Comparison of ENCODE assay signal across 14 cellular contexts in genomic region chr12:50603817-50604639, GRCh38.
DNase-seq lines count a peak whose midpoint lies in the region; ATAC-seq lines count a peak whose summit lies in the region.
"Had no signal": no experiment of that assay in that cellular context is flagged by ENCODE, and none has a peak within 500 bp of the region (broad histone marks: within the 10 kb centered on the region; RNA-seq: fewer than 3 reads in every experiment).

No MANE protein-coding gene starts in this region.

- H3K9me3 ChIP-seq in GM23248 (ENCODE audit: low read depth) = no peaks in the 10 kb centered on the region

- peaks cover 95% of the 10 kb centered on the region for H3K79me2 ChIP-seq in GM23248 (ENCODE audit: insufficient read depth)

- no peak overlapping the region for H3K9ac ChIP-seq in GM23248

- ATAC-seq in left cardiac atrium = peak; percentile 67 to 87
- ATAC-seq in GM19397 (IDR thresholded peaks at IDR 0.05; ENCODE audit: unreplicated experiment) = no peak
- no peak for ATAC-seq in GM21717 (IDR thresholded peaks at IDR 0.05; ENCODE audit: unreplicated experiment)
- ATAC-seq: activated CD8-positive, alpha-beta memory T cell treated with anti-CD3 and anti-CD28 coated beads, Interleukin-2, amount 10 ng/mL, durations not matched to agents 7 days and 5 days; stimulated activated effector memory CD8-positive, alpha-beta T cell treated with anti-CD3 and anti-CD28 coated beads, Interleukin-12 subunit alpha, Interleukin-12 subunit beta, amount 100 ng/mL, for 72 hours had no signal

- H4K20me1 ChIP-seq in GM23248 (ENCODE audit: insufficient read depth) = no peaks in the 10 kb centered on the region

- no peaks in the 10 kb centered on the region for H3K36me3 ChIP-seq in GM23248 (ENCODE audit: low read depth)

- peak overlapping the region; percentile 10 for H3K4me2 ChIP-seq in GM23248 (ENCODE audit: unreplicated experiment)

- H3K4me3 ChIP-seq in GM23248 = no peak overlapping the region
- H3K4me3 ChIP-seq: lung had no signal

- H3K4me1 ChIP-seq in GM23248 (ENCODE audit: insufficient read depth) = peaks cover 23% of the 10 kb centered on the region

- peak overlapping the region; percentile 59 for H3K27ac ChIP-seq in GM23248
- H3K27ac ChIP-seq in caudate nucleus (ENCODE audit: low read depth, low read length) = peak overlapping the region; percentile 2

- DNase-seq in GM23248 (peak; percentile 78), caudate nucleus (lab: John Stamatoyannopoulos, UW) (no peak), left cardiac atrium (peak; percentile 45), renal cortical epithelial cell (ENCODE audit: low read depth) (peak; percentile 41), posterior vena cava (ENCODE audit: low spot score) (no peak), NCI-H2107 (lab: John Stamatoyannopoulos, UW) (no peak)
- DNase-seq: activated CD8-positive, alpha-beta memory T cell treated with anti-CD3 and anti-CD28 coated beads, Interleukin-2, amount 10 ng/mL, durations not matched to agents 7 days and 5 days; hypothalamus; NCI-H524; stimulated activated CD4-positive, alpha-beta T cell treated with anti-CD3 and anti-CD28 coated beads, Interleukin-2, amount 100 ng/mL, for 48 hours had no signal

- H2AFZ ChIP-seq in GM23248 = no peak overlapping the region

- intact Hi-C loops in left cardiac atrium (cut with DNase I) (no loop called here), posterior vena cava (cut with DNase I) (no loop called here)

- WGBS in GM23248 (ENCODE audit: low coverage in 1 of 2, low lambda C conversion rate in 2 of 2, missing lambda C conversion rate in 2 of 2), 2 experiments = 52 to 54% methylated on average over 4 of the region's 4 CpGs

- in situ Hi-C loops in GM23248 (cut with MboI) = no loop called here

- peaks cover 27% of the 10 kb centered on the region for H3F3A ChIP-seq in GM23248 (ENCODE audit: insufficient read depth)

- H3K27me3 ChIP-seq in GM23248 (replicated peaks; ENCODE audit: insufficient read depth) = no peaks in the 10 kb centered on the region

- H3K9me2 ChIP-seq in GM23248 (ENCODE audit: insufficient read depth) = no peaks in the 10 kb centered on the region

Comparison
In these comparisons a context has a peak if more than half of its experiments do, and no peak if none do; other contexts are left out.
1. DNase-seq: peak in GM23248 (single experiment), left cardiac atrium (single experiment) and renal cortical epithelial cell (single experiment); none in caudate nucleus (0 of 61), posterior vena cava (single experiment) and NCI-H2107 (single experiment).
2. ATAC-seq: peak in left cardiac atrium (2 of 2); none in GM19397 (single experiment) and GM21717 (single experiment).